9 cellular contexts compared by ENCODE assay signal in the genomic region with DNA sequence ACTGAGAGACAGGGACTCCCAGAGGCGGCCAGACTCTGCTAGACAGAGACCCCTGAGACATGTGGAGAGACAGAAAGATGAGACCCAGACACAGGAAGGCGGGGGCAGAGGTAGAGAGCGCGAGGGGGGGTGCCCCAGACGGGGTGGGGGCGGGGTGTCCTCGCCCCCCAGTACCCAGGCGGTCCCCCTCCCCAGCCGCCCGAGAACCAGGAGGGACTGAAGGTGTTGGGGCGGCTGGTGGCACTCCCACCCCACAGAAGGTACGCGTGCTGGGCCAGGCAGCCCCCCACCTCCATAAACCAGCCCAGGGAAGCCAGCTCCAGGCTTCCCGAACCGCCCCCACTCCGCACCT. TPM values are rescaled to one million over a fixed set of nuclear protein-coding genes. Genes with fewer than 3 reads are reported as not detected.
A peak's percentile ranks its signal among the peaks of the same experiment; 100 is the strongest.
DNase-seq lines count a peak whose midpoint lies in the region; ATAC-seq and TF ChIP-seq lines count a peak whose summit lies in the region.
"Had no signal": no experiment of that assay in that cellular context is flagged by ENCODE, and none has a peak within 500 bp of the region (broad histone marks: within the 10 kb centered on the region; RNA-seq: fewer than 3 reads in every experiment).

No MANE protein-coding gene starts in this region.

- no peak for TF ChIP-seq POLR2A in uterus (IDR thresholded peaks at IDR 0.05)

- H3K4me2 ChIP-seq in mammary epithelial cell (ENCODE audit: insufficient read depth, low read depth, low read length), result no peak overlapping the region

- peak overlapping the region; percentile 13 for H3K27ac Mint-ChIP-seq in MCF 10A (ENCODE audit: low read depth, unreplicated experiment)
- peak overlapping the region in 2 of 9 donors; percentile 42 to 73 for H3K27ac Mint-ChIP-seq in naive thymus-derived CD4-positive, alpha-beta T cell
- H3K27ac Mint-ChIP-seq in activated CD4-positive, alpha-beta memory T cell treated with anti-CD3 and anti-CD28 coated beads for 36 hours, result no peak overlapping the region

- in situ Hi-C loops in mammary epithelial cell (cut with MboI; ENCODE audit: low sequenced_read_pairs in 2 of 2), result no loop called here

- peaks cover 49% of the 10 kb centered on the region for H3K27me3 Mint-ChIP-seq in MCF 10A (ENCODE audit: insufficient read depth, unreplicated experiment)
- H3K27me3 Mint-ChIP-seq in naive thymus-derived CD4-positive, alpha-beta T cell, result peaks cover 43 to 62% (median 48%) of the 10 kb centered on the region in 5 donors
- H3K27me3 Mint-ChIP-seq in activated CD4-positive, alpha-beta memory T cell treated with anti-CD3 and anti-CD28 coated beads for 36 hours, result peaks cover 45% of the 10 kb centered on the region

- BruUV-seq in MCF 10A (replicated peaks; lab: Mats Ljungman, UMichigan) (no TSS peak), mammary epithelial cell (replicated peaks; lab: Mats Ljungman, UMichigan) (no TSS peak)

- H2AFZ ChIP-seq in mammary epithelial cell (ENCODE audit: low read depth, low read length), result no peak overlapping the region

- dilution Hi-C loops in mammary epithelial cell (cut with HindIII; ENCODE audit: low sequenced_read_pairs), result no loop called here

- H3K36me3 Mint-ChIP-seq in MCF 10A (ENCODE audit: insufficient read depth, unreplicated experiment), result no peaks in the 10 kb centered on the region
- peaks cover 2 to 9% (median 4%) of the 10 kb centered on the region in 5 donors for H3K36me3 Mint-ChIP-seq in naive thymus-derived CD4-positive, alpha-beta T cell
- H3K36me3 Mint-ChIP-seq in activated CD4-positive, alpha-beta memory T cell treated with anti-CD3 and anti-CD28 coated beads for 36 hours, result no peaks in the 10 kb centered on the region

- WGBS in mammary epithelial cell (ENCODE audit: low coverage, missing lambda C conversion rate), result no CpG with 5 or more reads among the region's 16 CpGs

- no peak overlapping the region for H3K9ac ChIP-seq in mammary epithelial cell (ENCODE audit: insufficient read depth, low read length)

- no peaks in the 10 kb centered on the region for H3K4me1 ChIP-seq in mammary epithelial cell (ENCODE audit: insufficient read depth, low read length)
- H3K4me1 ChIP-seq in naive thymus-derived CD4-positive, alpha-beta T cell (ENCODE audit: control insufficient read depth in 2 of 2, insufficient read depth in 2 of 2, low read length in 2 of 2), result no peaks in the 10 kb centered on the region
- H3K4me1 ChIP-seq in uterus, result peaks cover 0 to 5% of the 10 kb centered on the region in 2 donors

- H3K9me3 Mint-ChIP-seq in MCF 10A (ENCODE audit: unreplicated experiment), result no peaks in the 10 kb centered on the region
- peaks cover 0 to 4% (median 0%) of the 10 kb centered on the region in 11 donors for H3K9me3 Mint-ChIP-seq in naive thymus-derived CD4-positive, alpha-beta T cell
- no peaks in the 10 kb centered on the region for H3K9me3 Mint-ChIP-seq in activated CD4-positive, alpha-beta memory T cell treated with anti-CD3 and anti-CD28 coated beads for 36 hours

- H3K4me3 Mint-ChIP-seq in MCF 10A (ENCODE audit: unreplicated experiment), result no peak overlapping the region
- peak overlapping the region in 7 of 10 donors; percentile 36 to 75 (median 52) for H3K4me3 Mint-ChIP-seq in naive thymus-derived CD4-positive, alpha-beta T cell
- no peak overlapping the region for H3K4me3 Mint-ChIP-seq in activated CD4-positive, alpha-beta memory T cell treated with anti-CD3 and anti-CD28 coated beads for 36 hours

- H3K79me2 ChIP-seq in mammary epithelial cell (ENCODE audit: insufficient read depth, low read length), result no peaks in the 10 kb centered on the region

- H4K20me1 ChIP-seq in mammary epithelial cell (ENCODE audit: insufficient read depth, low read length), result no peaks in the 10 kb centered on the region

- ATAC-seq in naive thymus-derived CD4-positive, alpha-beta T cell, result no peak
- no peak for ATAC-seq in GM18907 (IDR thresholded peaks at IDR 0.05; ENCODE audit: unreplicated experiment)
- no peak for ATAC-seq in HG03039 (IDR thresholded peaks at IDR 0.05; ENCODE audit: unreplicated experiment)

- H3K27me3 ChIP-seq in mammary epithelial cell (ENCODE audit: insufficient read depth, low read length), result peaks cover 22% of the 10 kb centered on the region
- peaks cover 6 to 7% of the 10 kb centered on the region in 2 donors for H3K27me3 ChIP-seq in naive thymus-derived CD4-positive, alpha-beta T cell (ENCODE audit: control insufficient read depth in 2 of 2, insufficient read depth in 2 of 2, low read length in 2 of 2)
- no peaks in the 10 kb centered on the region for H3K27me3 ChIP-seq in uterus

- no peak overlapping the region for H3K4me3 ChIP-seq in mammary epithelial cell (replicated peaks in 1 of 3; ENCODE audit: insufficient read depth in 1 of 3, low read depth in 2 of 3, low read length in 3 of 3)
- H3K4me3 ChIP-seq in naive thymus-derived CD4-positive, alpha-beta T cell (ENCODE audit: low read length), result no peak overlapping the region
- peak overlapping the region; percentile 37 to 42 for H3K4me3 ChIP-seq in uterus

- H3K9me3 ChIP-seq in mammary epithelial cell (replicated peaks; ENCODE audit: insufficient read depth, low read length) (no peaks in the 10 kb centered on the region), uterus (no peaks in the 10 kb centered on the region)
- H3K9me3 ChIP-seq in naive thymus-derived CD4-positive, alpha-beta T cell (ENCODE audit: control insufficient read depth in 2 of 3, low read length in 3 of 3), result no peaks in the 10 kb centered on the region

- CTCF ChIA-PET in MCF 10A (lab: Yijun Ruan, JAX), result interaction anchor here (2.3 kb wide), 1 partner anchor 35 kb away, joined by 11 read pairs; no protein-coding TSS in a partner anchor
- CTCF ChIA-PET in mammary epithelial cell (lab: Charles Lee; ENCODE audit: low non-redundant PET), result no interaction called here
- CTCF ChIA-PET in naive thymus-derived CD4-positive, alpha-beta T cell (lab: Charles Lee), result no interaction called here
- CTCF ChIA-PET in activated CD4-positive, alpha-beta memory T cell treated with anti-CD3 and anti-CD28 coated beads for 36 hours (lab: Charles Lee), result no interaction called here

- peaks cover 7% of the 10 kb centered on the region for H3K4me1 Mint-ChIP-seq in MCF 10A (ENCODE audit: insufficient read depth, unreplicated experiment)
- peaks cover 10 to 20% (median 17%) of the 10 kb centered on the region in 7 donors for H3K4me1 Mint-ChIP-seq in naive thymus-derived CD4-positive, alpha-beta T cell
- H3K4me1 Mint-ChIP-seq in activated CD4-positive, alpha-beta memory T cell treated with anti-CD3 and anti-CD28 coated beads for 36 hours (ENCODE audit: low read depth), result peaks cover 9% of the 10 kb centered on the region

- TF ChIP-seq CTCF in MCF 10A (IDR thresholded peaks at IDR 0.05; ENCODE audit: unreplicated experiment), result no peak
- no peak for TF ChIP-seq CTCF in mammary epithelial cell (conservative IDR thresholded peaks at IDR 0.05 in 1 of 2, IDR thresholded peaks at IDR 0.05 in 1 of 2; ENCODE audit: extremely low read depth in 1 of 2, insufficient read depth in 1 of 2, low read depth in 1 of 2, low read length in 2 of 2)
- TF ChIP-seq CTCF in uterus (IDR thresholded peaks at IDR 0.05), result no peak

- intact Hi-C loops in MCF 10A (cut with micrococcal nuclease) (no loop called here), mammary epithelial cell (cut with micrococcal nuclease) (no loop called here), uterus (cut with DNase I; ENCODE audit: low total_unique reads) (no loop called here)
- intact Hi-C loops in naive thymus-derived CD4-positive, alpha-beta T cell (cut with micrococcal nuclease), result no loop called here
- intact Hi-C loops in activated CD4-positive, alpha-beta memory T cell treated with anti-CD3 and anti-CD28 coated beads for 36 hours (cut with micrococcal nuclease), result loop anchor here (1.0 kb wide), 1 partner anchor 21 kb away; no protein-coding TSS in a partner anchor

- no peak for DNase-seq in MCF 10A (ENCODE audit: unreplicated experiment)
- no peak for DNase-seq in mammary epithelial cell
- DNase-seq in naive thymus-derived CD4-positive, alpha-beta T cell, result no peak
- DNase-seq in uterus, result no peak
- DNase-seq in activated CD4-positive, alpha-beta memory T cell treated with anti-CD3 and anti-CD28 coated beads for 36 hours, result no peak

- H3K27ac ChIP-seq in mammary epithelial cell (ENCODE audit: insufficient read depth, low read depth, low read length) (no peak overlapping the region), cingulate gyrus (ENCODE audit: low read depth, low read length) (peak overlapping the region; percentile 69), uterus (peak overlapping the region; percentile 61 to 72)
- no peak overlapping the region for H3K27ac ChIP-seq in naive thymus-derived CD4-positive, alpha-beta T cell (ENCODE audit: low read depth, low read length)

- POLR2A ChIA-PET in MCF 10A (lab: Yijun Ruan, JAX), result no interaction called here
- POLR2A ChIA-PET in naive thymus-derived CD4-positive, alpha-beta T cell (lab: Charles Lee), result no interaction called here
- POLR2A ChIA-PET in activated CD4-positive, alpha-beta memory T cell treated with anti-CD3 and anti-CD28 coated beads for 36 hours (lab: Charles Lee), result no interaction called here

- no peaks in the 10 kb centered on the region for H3K36me3 ChIP-seq in mammary epithelial cell (ENCODE audit: insufficient read depth, low read length)
- no peaks in the 10 kb centered on the region for H3K36me3 ChIP-seq in naive thymus-derived CD4-positive, alpha-beta T cell (ENCODE audit: control insufficient read depth in 2 of 3, insufficient read depth in 3 of 3, low read length in 3 of 3)
- no peaks in the 10 kb centered on the region for H3K36me3 ChIP-seq in uterus

RNA-seq across cellular contexts. Expression of a gene that starts 0.3 kb away (rescaled TPM):
- 0.54 TPM in 1 of 2 replicates, not detected in the other for total RNA-seq in MCF 10A (2022)
- under 1 TPM; under 0.01 to 0.19 TPM for total RNA-seq in mammary epithelial cell
- 0.07 TPM for polyA plus RNA-seq in mammary epithelial cell
- polyA minus RNA-seq in mammary epithelial cell, result not detected
- total RNA-seq in naive thymus-derived CD4-positive, alpha-beta T cell, result under 1 TPM in 3 of 5 experiments, not detected in 2; 0.05 to 0.19 (median 0.19) TPM
- not detected for polyA plus RNA-seq in naive thymus-derived CD4-positive, alpha-beta T cell
- 10 to 100 TPM in 2 of 4 donors, 1 to 10 TPM in 2; 3.4 to 17.8 (median 11.0) TPM for total RNA-seq in uterus
- under 1 TPM in 1 of 2 experiments, not detected in 1; 0.14 TPM for total RNA-seq in activated CD4-positive, alpha-beta memory T cell treated with anti-CD3 and anti-CD28 coated beads for 36 hours
- total RNA-seq: mesenteric fat pad had no signal

RNA-seq across cellular contexts. Expression of a gene that starts 12.7 kb away (rescaled TPM):
- 9.7 and 17.6 TPM in 2 replicates for total RNA-seq in MCF 10A (2022)
- total RNA-seq in mammary epithelial cell, result 10 to 100 TPM in 1 of 2 donors, 1 to 10 TPM in 1; 1.5 to 10.8 TPM
- 8.1 TPM for polyA plus RNA-seq in mammary epithelial cell
- polyA minus RNA-seq in mammary epithelial cell, result 30.4 TPM
- total RNA-seq in naive thymus-derived CD4-positive, alpha-beta T cell, result 1 to 10 TPM; 5.1 to 9.2 (median 6.7) TPM
- 1 to 10 TPM; 4.4 to 8.1 TPM for polyA plus RNA-seq in naive thymus-derived CD4-positive, alpha-beta T cell
- total RNA-seq in uterus, result 1 to 10 TPM in 3 of 4 donors, not detected in 1; 5.4 to 9.0 (median 6.4) TPM
- total RNA-seq in activated CD4-positive, alpha-beta memory T cell treated with anti-CD3 and anti-CD28 coated beads for 36 hours, result 1 to 10 TPM; 7.0 to 9.2 TPM

RNA-seq across cellular contexts. Expression of a gene that starts 43.5 kb away (rescaled TPM):
- total RNA-seq in MCF 10A (2022), result 72.1 and 73.2 TPM in 2 replicates
- 10 to 100 TPM; 46.0 to 70.7 TPM for total RNA-seq in mammary epithelial cell
- 78.6 TPM for polyA plus RNA-seq in mammary epithelial cell
- 91.8 TPM for polyA minus RNA-seq in mammary epithelial cell
- 100 to 1,000 TPM in 3 of 5 experiments, 10 to 100 TPM in 2; 86.2 to 136 (median 107) TPM for total RNA-seq in naive thymus-derived CD4-positive, alpha-beta T cell
- polyA plus RNA-seq in naive thymus-derived CD4-positive, alpha-beta T cell, result 100 to 1,000 TPM in 1 of 2 donors, 10 to 100 TPM in 1; 89.9 to 118 TPM
- total RNA-seq in uterus, result 100 to 1,000 TPM in 3 of 4 donors, 10 to 100 TPM in 1; 36.5 to 693 (median 144) TPM
- 10 to 100 TPM; 67.3 to 70.4 TPM for total RNA-seq in activated CD4-positive, alpha-beta memory T cell treated with anti-CD3 and anti-CD28 coated beads for 36 hours

RNA-seq across cellular contexts. Expression of a gene that starts 52.0 kb away (rescaled TPM):
- total RNA-seq in MCF 10A (2022), result 6.6 and 11.2 TPM in 2 replicates
- total RNA-seq in mammary epithelial cell, result 10 to 100 TPM in 1 of 2 donors, 1 to 10 TPM in 1; 7.0 to 25.9 TPM
- 3.3 TPM for polyA plus RNA-seq in mammary epithelial cell
- polyA minus RNA-seq in mammary epithelial cell, result 4.6 TPM
- total RNA-seq in naive thymus-derived CD4-positive, alpha-beta T cell, result under 1 TPM in 1 of 5 experiments, not detected in 4; 0.17 TPM
- polyA plus RNA-seq in naive thymus-derived CD4-positive, alpha-beta T cell, result not detected
- total RNA-seq in uterus, result 100 to 1,000 TPM in 1 of 4 donors, 10 to 100 TPM in 3; 28.9 to 133 (median 75.0) TPM
- total RNA-seq in activated CD4-positive, alpha-beta memory T cell treated with anti-CD3 and anti-CD28 coated beads for 36 hours, result under 1 TPM; 0.26 to 0.63 TPM

Comparison
In these comparisons a context has a peak if more than half of its experiments do, and no peak if none do; other contexts are left out.
1. H3K4me3 Mint-ChIP-seq: peak in naive thymus-derived CD4-positive, alpha-beta T cell (7 of 10); none in MCF 10A (single experiment) and activated CD4-positive, alpha-beta memory T cell treated with anti-CD3 and anti-CD28 coated beads for 36 hours (single experiment).
2. H3K27ac ChIP-seq: peak in cingulate gyrus (single experiment) and uterus (2 of 2); none in mammary epithelial cell (single experiment) and naive thymus-derived CD4-positive, alpha-beta T cell (single experiment).
3. H3K4me3 ChIP-seq: peak in uterus (2 of 2); none in mammary epithelial cell (0 of 3) and naive thymus-derived CD4-positive, alpha-beta T cell (single experiment).